8 cellular contexts compared by ENCODE assay signal in genomic region chr1:226938903-226939438, GRCh38.
A peak's percentile ranks its signal among the peaks of the same experiment; 100 is the strongest.
DNase-seq lines count a peak whose midpoint lies in the region; ATAC-seq and TF ChIP-seq lines count a peak whose summit lies in the region.

No MANE protein-coding gene starts in this region.

- DNase-seq in WERI-Rb-1 = no peak
- peak; percentile 25 for DNase-seq in glomerular visceral epithelial cell (ENCODE audit: extremely low spot score)
- peak; percentile 18 for DNase-seq in retinal pigment epithelial cell (ENCODE audit: low read depth)
- no peak for DNase-seq in Ammon's horn (ENCODE audit: low spot score)

- ATAC-seq in HG03439 (IDR thresholded peaks at IDR 0.05; ENCODE audit: unreplicated experiment) = no peak
- ATAC-seq in HG02884 (IDR thresholded peaks at IDR 0.05; ENCODE audit: unreplicated experiment) = no peak

- H3K9me3 ChIP-seq in HEK293 (ENCODE audit: control insufficient read depth, insufficient read depth, low read depth, low read length) = no peaks in the 10 kb centered on the region
- no peaks in the 10 kb centered on the region for H3K9me3 ChIP-seq in WERI-Rb-1 (ENCODE audit: severe bottlenecking)

- H3K4me3 ChIP-seq in HEK293 (ENCODE audit: low read depth, low read length) (peak overlapping the region; percentile 45), WERI-Rb-1 (ENCODE audit: low read depth, low read length) (peak overlapping the region; percentile 66), retinal pigment epithelial cell (ENCODE audit: low read length) (peak overlapping the region; percentile 68)

- H3K36me3 ChIP-seq in HEK293 (ENCODE audit: control insufficient read depth in 2 of 2, insufficient read depth in 1 of 2, low read length in 2 of 2) (no peaks in the 10 kb centered on the region; a peak in 1 of 3 replicates), WERI-Rb-1 (no peaks in the 10 kb centered on the region)

- peaks cover 4% of the 10 kb centered on the region for H3K4me1 ChIP-seq in HEK293 (ENCODE audit: control insufficient read depth, insufficient read depth, low read length)

- CTCF ChIA-PET in HEK293 (lab: Yijun Ruan, JAX) = interaction anchor here (0.5 kb wide), 1 partner anchor 313 kb away, joined by 3 read pairs; no protein-coding TSS in a partner anchor

- no peak for TF ChIP-seq CTCF in C4-2B (conservative IDR thresholded peaks at IDR 0.05)
- no peak for TF ChIP-seq CTCF in HEK293 (tag by site-specific recombination; IDR thresholded peaks at IDR 0.05)
- no peak for TF ChIP-seq CTCF in WERI-Rb-1 (IDR thresholded peaks at IDR 0.05; ENCODE audit: low read depth, low read length)
- TF ChIP-seq CTCF in retinal pigment epithelial cell (conservative IDR thresholded peaks at IDR 0.05; ENCODE audit: low read depth, low read length) = no peak

- H3K27me3 ChIP-seq in WERI-Rb-1 (ENCODE audit: insufficient read depth, low read depth, severe bottlenecking) = no peaks in the 10 kb centered on the region

- peak overlapping the region; percentile 98 for H3K27ac ChIP-seq in C4-2B
- peak overlapping the region; percentile 85 for H3K27ac ChIP-seq in HEK293 (ENCODE audit: extremely low read depth, low read depth, low read length)
- peak overlapping the region; percentile 92 for H3K27ac ChIP-seq in WERI-Rb-1

- POLR2A ChIA-PET in HEK293 (lab: Yijun Ruan, JAX) = interaction anchor here (0.6 to 1.5 kb wide), 13 partner anchors 8 to 756 kb away, joined by 3 to 9 read pairs (median 5); partner anchors contain the start of gene PARP1

TF ChIP-seq in HEK293, 187 proteins besides CTCF, POLR2A, EP300 and RAD21 (continues in another document):
- TF ChIP-seq GLIS2 (tag by site-specific recombination; IDR thresholded peaks at IDR 0.05) (no peak), SETDB1 (IDR thresholded peaks at IDR 0.05; ENCODE audit: insufficient read length, low read length) (no peak), ZBTB21 (tag by site-specific recombination; IDR thresholded peaks at IDR 0.05) (no peak), ZNF114 (tag by site-specific recombination; IDR thresholded peaks at IDR 0.05) (no peak), ZNF398 (tag by site-specific recombination; IDR thresholded peaks at IDR 0.05) (no peak), ZBTB49 (tag by site-specific recombination; IDR thresholded peaks at IDR 0.05; ENCODE audit: low read depth) (no peak), ZNF843 (tag by site-specific recombination; IDR thresholded peaks at IDR 0.05) (no peak), YY1 (tag by site-specific recombination; IDR thresholded peaks at IDR 0.05) (no peak), ZNF121 (tag by site-specific recombination; IDR thresholded peaks at IDR 0.05) (no peak), PRDM1 (tag by site-specific recombination; IDR thresholded peaks at IDR 0.05) (peak; percentile 36; the same call in 1 of the 2 replicates), ZNF221 (tag by site-specific recombination; IDR thresholded peaks at IDR 0.05; ENCODE audit: borderline replicate concordance) (no peak), ZNF404 (tag by site-specific recombination; IDR thresholded peaks at IDR 0.05) (no peak), ZNF362 (tag by site-specific recombination; IDR thresholded peaks at IDR 0.05) (peak; percentile 96), ELK4 (IDR thresholded peaks at IDR 0.05; ENCODE audit: borderline replicate concordance, low read depth, low read length) (no peak), ZNF184 (tag by site-specific recombination; IDR thresholded peaks at IDR 0.05) (0 out of 2 replicates have a peak, but pooled peaks have one; percentile 13), KLF7 (tag by site-specific recombination; IDR thresholded peaks at IDR 0.05; ENCODE audit: borderline replicate concordance) (no peak), ZNF585B (tag by site-specific recombination; IDR thresholded peaks at IDR 0.05) (no peak)
- TF ChIP-seq, protein P1, sequence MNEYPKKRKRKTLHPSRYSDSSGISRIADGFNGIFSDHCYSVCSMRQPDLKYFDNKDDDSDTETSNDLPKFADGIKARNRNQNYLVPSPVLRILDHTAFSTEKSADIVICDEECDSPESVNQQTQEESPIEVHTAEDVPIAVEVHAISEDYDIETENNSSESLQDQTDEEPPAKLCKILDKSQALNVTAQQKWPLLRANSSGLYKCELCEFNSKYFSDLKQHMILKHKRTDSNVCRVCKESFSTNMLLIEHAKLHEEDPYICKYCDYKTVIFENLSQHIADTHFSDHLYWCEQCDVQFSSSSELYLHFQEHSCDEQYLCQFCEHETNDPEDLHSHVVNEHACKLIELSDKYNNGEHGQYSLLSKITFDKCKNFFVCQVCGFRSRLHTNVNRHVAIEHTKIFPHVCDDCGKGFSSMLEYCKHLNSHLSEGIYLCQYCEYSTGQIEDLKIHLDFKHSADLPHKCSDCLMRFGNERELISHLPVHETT (tag by site-specific recombination; IDR thresholded peaks at IDR 0.05) = no peak

Comparison
In these comparisons a context has a peak if more than half of its experiments do, and no peak if none do; other contexts are left out.
1. DNase-seq: peak in glomerular visceral epithelial cell (single experiment) and retinal pigment epithelial cell (single experiment); none in WERI-Rb-1 (single experiment) and Ammon's horn (single experiment).
2. Peak in every context shown above with its lines, with median percentiles within 50 percentile points of each other: H3K27ac ChIP-seq and H3K4me3 ChIP-seq.